ENCODE assay signal across 8 cellular contexts in genomic region chr4:5998333-5998936, GRCh38. TPM values are rescaled to one million over a fixed set of nuclear protein-coding genes. Genes with fewer than 3 reads are reported as not detected.
DNase-seq lines count a peak whose midpoint lies in the region; ATAC-seq and TF ChIP-seq lines count a peak whose summit lies in the region.

No MANE protein-coding gene starts in this region.

- H4K20me1 ChIP-seq in OCI-LY1 (ENCODE audit: insufficient read depth, low read length) (no peaks in the 10 kb centered on the region), osteoblast (ENCODE audit: insufficient read depth, low read length) (no peaks in the 10 kb centered on the region)

- POLR2A ChIA-PET in CD8-positive, alpha-beta T cell (lab: Charles Lee), result no interaction called here

- H3K4me1 ChIP-seq in CD8-positive, alpha-beta T cell (ENCODE audit: insufficient read depth, low read length), result no peaks in the 10 kb centered on the region
- no peaks in the 10 kb centered on the region for H3K4me1 ChIP-seq in OCI-LY1 (ENCODE audit: insufficient read depth, low read length, severe bottlenecking)
- H3K4me1 ChIP-seq in gastroesophageal sphincter, result no peaks in the 10 kb centered on the region
- H3K4me1 ChIP-seq in osteoblast (ENCODE audit: insufficient read depth, low read length), result no peaks in the 10 kb centered on the region

- no peak for TF ChIP-seq EP300 in gastroesophageal sphincter (IDR thresholded peaks at IDR 0.05)

- H3K79me2 ChIP-seq in OCI-LY1 (ENCODE audit: insufficient read depth, low read length) (no peaks in the 10 kb centered on the region), osteoblast (ENCODE audit: insufficient read depth, low read length) (no peaks in the 10 kb centered on the region)

- no peaks in the 10 kb centered on the region for H3F3A ChIP-seq in OCI-LY1 (ENCODE audit: insufficient read depth, low read length)

- H3K4me3 Mint-ChIP-seq in CD8-positive, alpha-beta T cell, result no peak overlapping the region
- H3K4me3 Mint-ChIP-seq in activated T-helper 1 cell treated with anti-CD3 and anti-CD28 coated beads, Interleukin-12 subunit alpha, Interleukin-12 subunit beta, Interleukin-2, Interleukin-4 antibody, amounts not matched to agents 30 ng/mL and 10 ng/mL and 1 ng/mL, durations not matched to agents 14 hours and 24 hours and 36 hours, result no peak overlapping the region

- peak; percentile 69 for TF ChIP-seq CTCF in CD8-positive, alpha-beta T cell (IDR thresholded peaks at IDR 0.05)
- TF ChIP-seq CTCF in OCI-LY1 (IDR thresholded peaks at IDR 0.05; ENCODE audit: low read length), result peak; percentile 82
- TF ChIP-seq CTCF in gastroesophageal sphincter (IDR thresholded peaks at IDR 0.05), result peak in 3 of 4 experiments; percentile 70 to 88 (median 79)
- peak; percentile 90 for TF ChIP-seq CTCF in osteoblast (IDR thresholded peaks at IDR 0.05; ENCODE audit: extremely low read depth, low read depth, low read length)

- CTCF ChIA-PET in CD8-positive, alpha-beta T cell (lab: Charles Lee), result interaction anchor here (0.8 to 3.0 kb wide), 12 partner anchors 8 to 343 kb away, joined by 3 to 19 read pairs (median 6); no protein-coding TSS in a partner anchor

- no peaks in the 10 kb centered on the region for H3K4me1 Mint-ChIP-seq in CD8-positive, alpha-beta T cell (ENCODE audit: low read depth)
- peaks cover 20% of the 10 kb centered on the region for H3K4me1 Mint-ChIP-seq in activated T-helper 1 cell treated with anti-CD3 and anti-CD28 coated beads, Interleukin-12 subunit alpha, Interleukin-12 subunit beta, Interleukin-2, Interleukin-4 antibody, amounts not matched to agents 30 ng/mL and 10 ng/mL and 1 ng/mL, durations not matched to agents 14 hours and 24 hours and 36 hours (ENCODE audit: low read depth)

- intact Hi-C loops in CD8-positive, alpha-beta T cell (cut with DNase I, micrococcal nuclease), result loop anchor here in 1 of 2 experiments (5.0 kb wide), 1 partner anchor 1511 kb away; no protein-coding TSS in a partner anchor
- intact Hi-C loops in activated T-helper 1 cell treated with anti-CD3 and anti-CD28 coated beads, Interleukin-12 subunit alpha, Interleukin-12 subunit beta, Interleukin-2, Interleukin-4 antibody, amounts not matched to agents 30 ng/mL and 10 ng/mL and 1 ng/mL, durations not matched to agents 14 hours and 24 hours and 36 hours (cut with micrococcal nuclease), result loop anchor here (1.0 to 2.0 kb wide), 3 partner anchors 252 to 548 kb away; no protein-coding TSS in a partner anchor

- no peaks in the 10 kb centered on the region for H3K9me3 ChIP-seq in CD8-positive, alpha-beta T cell (ENCODE audit: low read length)
- H3K9me3 ChIP-seq in OCI-LY1 (ENCODE audit: low read length), result no peaks in the 10 kb centered on the region
- H3K9me3 ChIP-seq in gastroesophageal sphincter, result no peaks in the 10 kb centered on the region
- no peaks in the 10 kb centered on the region for H3K9me3 ChIP-seq in osteoblast (ENCODE audit: low read depth, low read length)

- H3K4me2 ChIP-seq in OCI-LY1 (ENCODE audit: low read length) (no peak overlapping the region), osteoblast (ENCODE audit: insufficient read depth, low read length) (no peak overlapping the region)

- no peak overlapping the region for H3K27ac Mint-ChIP-seq in CD8-positive, alpha-beta T cell
- H3K27ac Mint-ChIP-seq in activated T-helper 1 cell treated with anti-CD3 and anti-CD28 coated beads, Interleukin-12 subunit alpha, Interleukin-12 subunit beta, Interleukin-2, Interleukin-4 antibody, amounts not matched to agents 30 ng/mL and 10 ng/mL and 1 ng/mL, durations not matched to agents 14 hours and 24 hours and 36 hours, result no peak overlapping the region

- TF ChIP-seq POLR2A in gastroesophageal sphincter (IDR thresholded peaks at IDR 0.05), result no peak

- no peaks in the 10 kb centered on the region for H3K36me3 Mint-ChIP-seq in CD8-positive, alpha-beta T cell
- H3K36me3 Mint-ChIP-seq in activated T-helper 1 cell treated with anti-CD3 and anti-CD28 coated beads, Interleukin-12 subunit alpha, Interleukin-12 subunit beta, Interleukin-2, Interleukin-4 antibody, amounts not matched to agents 30 ng/mL and 10 ng/mL and 1 ng/mL, durations not matched to agents 14 hours and 24 hours and 36 hours (ENCODE audit: low read depth), result no peaks in the 10 kb centered on the region

- H3K9me3 Mint-ChIP-seq in CD8-positive, alpha-beta T cell, result no peaks in the 10 kb centered on the region
- no peaks in the 10 kb centered on the region for H3K9me3 Mint-ChIP-seq in activated T-helper 1 cell treated with anti-CD3 and anti-CD28 coated beads, Interleukin-12 subunit alpha, Interleukin-12 subunit beta, Interleukin-2, Interleukin-4 antibody, amounts not matched to agents 30 ng/mL and 10 ng/mL and 1 ng/mL, durations not matched to agents 14 hours and 24 hours and 36 hours

- H3K27ac ChIP-seq in CD8-positive, alpha-beta T cell (ENCODE audit: low read depth, low read length), result no peak overlapping the region
- H3K27ac ChIP-seq in OCI-LY1 (ENCODE audit: low read depth, low read length, poor library complexity, severe bottlenecking) (no peak overlapping the region), gastroesophageal sphincter (no peak overlapping the region), osteoblast (ENCODE audit: low read depth, low read length) (no peak overlapping the region)

- WGBS in gastroesophageal sphincter (ENCODE audit: low coverage in 1 of 2), 2 donors, result 0 to 14% methylated on average over 2 of the region's 9 CpGs

- no peaks in the 10 kb centered on the region for H3K36me3 ChIP-seq in CD8-positive, alpha-beta T cell (ENCODE audit: insufficient read depth, low read length)
- H3K36me3 ChIP-seq in OCI-LY1 (ENCODE audit: insufficient read depth, low read length) (no peaks in the 10 kb centered on the region), gastroesophageal sphincter (no peaks in the 10 kb centered on the region), osteoblast (ENCODE audit: insufficient read depth, low read length) (no peaks in the 10 kb centered on the region)

- H3K9ac ChIP-seq in OCI-LY1 (ENCODE audit: low read length), result no peak overlapping the region

- H3K9me2 ChIP-seq in OCI-LY1 (ENCODE audit: low read depth, low read length), result no peaks in the 10 kb centered on the region

- peaks cover 21% of the 10 kb centered on the region for H3K27me3 Mint-ChIP-seq in CD8-positive, alpha-beta T cell (ENCODE audit: low read depth)
- peaks cover 3% of the 10 kb centered on the region for H3K27me3 Mint-ChIP-seq in activated T-helper 1 cell treated with anti-CD3 and anti-CD28 coated beads, Interleukin-12 subunit alpha, Interleukin-12 subunit beta, Interleukin-2, Interleukin-4 antibody, amounts not matched to agents 30 ng/mL and 10 ng/mL and 1 ng/mL, durations not matched to agents 14 hours and 24 hours and 36 hours (ENCODE audit: insufficient read depth)

- H2AFZ ChIP-seq in OCI-LY1 (ENCODE audit: low read length) (no peak overlapping the region), osteoblast (ENCODE audit: low read length) (no peak overlapping the region)

- peaks cover 3% of the 10 kb centered on the region for H3K27me3 ChIP-seq in CD8-positive, alpha-beta T cell (ENCODE audit: insufficient read depth, low read length)
- H3K27me3 ChIP-seq in OCI-LY1 (ENCODE audit: insufficient read depth, low read length) (no peaks in the 10 kb centered on the region), gastroesophageal sphincter (peaks cover 48% of the 10 kb centered on the region), osteoblast (ENCODE audit: insufficient read depth, low read length) (no peaks in the 10 kb centered on the region)

- peak in 5 of 7 experiments; percentile 19 to 62 (median 37) for DNase-seq in CD8-positive, alpha-beta T cell
- DNase-seq in HK-2 (ENCODE audit: unreplicated experiment) (peak; percentile 62), osteoblast (ENCODE audit: insufficient read length, low spot score, missing footprints) (peak; percentile 93)
- DNase-seq in activated T-helper 1 cell treated with anti-CD3 and anti-CD28 coated beads, Interleukin-12 subunit alpha, Interleukin-12 subunit beta, Interleukin-2, Interleukin-4 antibody, amounts not matched to agents 30 ng/mL and 10 ng/mL and 1 ng/mL, durations not matched to agents 14 hours and 24 hours and 36 hours (ENCODE audit: low spot score), result peak; percentile 14

- ATAC-seq in CD8-positive, alpha-beta T cell, result peak; percentile 36
- peak; percentile 66 for ATAC-seq in GM19043 (IDR thresholded peaks at IDR 0.05; ENCODE audit: low read depth, unreplicated experiment)
- no peak for ATAC-seq in gastroesophageal sphincter
- ATAC-seq in HG03039 (IDR thresholded peaks at IDR 0.05; ENCODE audit: unreplicated experiment), result no peak

- no peak overlapping the region for H3K4me3 ChIP-seq in CD8-positive, alpha-beta T cell (ENCODE audit: low read depth, low read length)
- H3K4me3 ChIP-seq in OCI-LY1 (ENCODE audit: low read depth, low read length, poor library complexity, severe bottlenecking) (no peak overlapping the region), gastroesophageal sphincter (no peak overlapping the region), osteoblast (ENCODE audit: insufficient read depth, low read length) (no peak overlapping the region)

RNA-seq across cellular contexts. Expression of gene C4orf50, which starts 19.8 kb away (rescaled TPM):
- under 1 TPM; 0.22 to 0.27 TPM for total RNA-seq in CD8-positive, alpha-beta T cell
- total RNA-seq in activated T-helper 1 cell treated with anti-CD3 and anti-CD28 coated beads, Interleukin-12 subunit alpha, Interleukin-12 subunit beta, Interleukin-2, Interleukin-4 antibody, amounts not matched to agents 30 ng/mL and 10 ng/mL and 1 ng/mL, durations not matched to agents 14 hours and 24 hours and 36 hours, result 0.52 and 0.54 TPM in 2 replicates
- total RNA-seq in gastroesophageal sphincter (under 1 TPM; under 0.01 to 0.25 (median 0.12) TPM), osteoblast (not detected in 2 replicates)

Comparison
In these comparisons a context has a peak if more than half of its experiments do, and no peak if none do; other contexts are left out.
1. ATAC-seq: peak in CD8-positive, alpha-beta T cell (single experiment) and GM19043 (single experiment); none in gastroesophageal sphincter (single experiment) and HG03039 (single experiment).
2. DNase-seq: peak in every context shown above with its lines; median percentile 93 in osteoblast; 62 in HK-2; 37 in CD8-positive, alpha-beta T cell; 14 in activated T-helper 1 cell treated with anti-CD3 and anti-CD28 coated beads, Interleukin-12 subunit alpha, Interleukin-12 subunit beta, Interleukin-2, Interleukin-4 antibody, amounts not matched to agents 30 ng/mL and 10 ng/mL and 1 ng/mL, durations not matched to agents 14 hours and 24 hours and 36 hours.
3. Peak in every context shown above with its lines, with median percentiles within 50 percentile points of each other: CTCF ChIP-seq.